In the genomic region with DNA sequence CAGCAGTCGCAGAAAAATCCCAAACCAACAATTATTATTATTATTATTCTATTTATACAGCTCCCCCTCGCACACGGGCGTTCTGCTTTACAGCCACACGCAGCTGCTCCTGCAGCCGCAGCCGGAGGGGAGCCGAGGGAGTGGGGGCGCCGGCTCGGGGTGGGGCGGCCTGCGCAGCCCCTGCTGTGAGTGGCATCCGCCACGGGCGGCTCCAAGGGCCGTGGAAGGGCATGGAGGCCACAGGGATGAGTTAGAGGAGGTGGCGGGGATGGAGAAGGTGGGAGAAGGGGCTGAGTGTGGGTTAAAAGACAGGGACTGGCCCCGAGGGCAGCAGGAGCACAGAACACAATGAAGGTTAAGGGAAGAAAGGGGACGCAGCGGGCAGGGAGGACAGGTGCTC, we compare ENCODE assay signal across 7 cellular contexts.
A peak's percentile ranks its signal among the peaks of the same experiment; 100 is the strongest.
DNase-seq lines count a peak whose midpoint lies in the region; ATAC-seq and TF ChIP-seq lines count a peak whose summit lies in the region.
"Not testable (repeated sequence)": the region's sequence is repeated elsewhere in the genome, so short reads cannot be mapped to it uniquely, and the experiment has no call there.

No MANE protein-coding gene starts in this region.

- H3K4me3 Mint-ChIP-seq in chondrocyte (ENCODE audit: unreplicated experiment); type B pancreatic cell: not testable (repeated sequence)

- H3K4me1 ChIP-seq in lower lobe of right lung; aorta (ENCODE audit: control insufficient read depth in 1 of 2, insufficient read depth in 2 of 2, low read length in 2 of 2): not testable (repeated sequence)

- ATAC-seq in Right ventricle myocardium inferior: peak; percentile 10
- not testable (repeated sequence) for ATAC-seq in lower lobe of right lung; aorta (ENCODE audit: low FRiP score)

- not testable (repeated sequence) for H3K27me3 Mint-ChIP-seq in chondrocyte (ENCODE audit: low read depth); type B pancreatic cell

- H3K36me3 ChIP-seq in lower lobe of right lung; aorta (ENCODE audit: control insufficient read depth in 1 of 2, insufficient read depth in 2 of 2, low read length in 1 of 2): not testable (repeated sequence)

- peaks cover 19% of the 10 kb centered on the region for H3K9me3 Mint-ChIP-seq in chondrocyte (ENCODE audit: low read depth)
- not testable (repeated sequence) for H3K9me3 Mint-ChIP-seq in type B pancreatic cell

- TF ChIP-seq CTCF in chondrocyte (IDR thresholded peaks at IDR 0.05); lower lobe of right lung (IDR thresholded peaks at IDR 0.05); type B pancreatic cell (conservative IDR thresholded peaks at IDR 0.05): not testable (repeated sequence)

- DNase-seq in activated T-cell treated with anti-CD3 and anti-CD28 coated beads, Interleukin-2, amount 50 U/mL, for 1 hour: peak; percentile 5
- DNase-seq in chondrocyte (ENCODE audit: low spot score) (peak; percentile 38), islet precursor cell (peak; percentile 14), lower lobe of right lung (peak; percentile 3), type B pancreatic cell (ENCODE audit: extremely low spot score, unreplicated experiment) (peak; percentile 45), aorta (peak; percentile 9 to 10)
- not testable (repeated sequence) for DNase-seq in Right ventricle myocardium inferior (ENCODE audit: missing footprints)

- intact Hi-C loops in Right ventricle myocardium inferior (cut with DNase I); lower lobe of right lung (cut with DNase I); aorta (cut with DNase I): not testable (repeated sequence)

- H3K4me1 Mint-ChIP-seq in chondrocyte (ENCODE audit: low read depth); type B pancreatic cell (ENCODE audit: unreplicated experiment): not testable (repeated sequence)

- WGBS in aorta, 2 donors: 76 to 84% methylated on average over 17 to 20 of the region's 21 CpGs

- H3K9me3 ChIP-seq in lower lobe of right lung; aorta (ENCODE audit: control insufficient read depth, low read length): not testable (repeated sequence)

- H3K4me3 ChIP-seq in lower lobe of right lung; aorta (ENCODE audit: low read length in 2 of 2): not testable (repeated sequence)

- peaks cover 12% of the 10 kb centered on the region for H3K36me3 Mint-ChIP-seq in chondrocyte (ENCODE audit: low read depth)
- not testable (repeated sequence) for H3K36me3 Mint-ChIP-seq in type B pancreatic cell

- H3K27me3 ChIP-seq in lower lobe of right lung (ENCODE audit: low read depth); aorta (ENCODE audit: control insufficient read depth in 1 of 2, insufficient read depth in 2 of 2, low read length in 1 of 2): not testable (repeated sequence)

- not testable (repeated sequence) for H3K27ac ChIP-seq in lower lobe of right lung; aorta (ENCODE audit: low read depth in 1 of 2, low read length in 2 of 2)

- not testable (repeated sequence) for H3K27ac Mint-ChIP-seq in chondrocyte (ENCODE audit: unreplicated experiment); type B pancreatic cell
